Comparison of ENCODE assay signal across 22 cellular contexts in genomic region chr11:134781335-134781970, GRCh38.
"Had no signal": no experiment of that assay in that cellular context is flagged by ENCODE, and none has a peak within 500 bp of the region (broad histone marks: within the 10 kb centered on the region; RNA-seq: fewer than 3 reads in every experiment).

No MANE protein-coding gene starts in this region.

- DNase-seq: activated CD4-positive, alpha-beta T cell treated with anti-CD3 and anti-CD28 coated beads for 48 hours; activated CD4-positive, alpha-beta T cell treated with anti-CD3 and anti-CD28 coated beads, Interleukin-2, amount 50 U/mL, for 48 hours; activated CD4-positive, CD25-positive, alpha-beta regulatory T cell treated with anti-CD3 and anti-CD28 coated beads, Interleukin-2, amount 50 U/mL, for 72 hours; activated CD8-positive, alpha-beta memory T cell treated with anti-CD3 and anti-CD28 coated beads, Interleukin-2, amount 10 ng/mL, durations not matched to agents 7 days and 5 days; activated effector memory CD4-positive, alpha-beta T cell treated with Interleukin-2 at 50 U/mL for 16 hours; activated naive CD4-positive, alpha-beta T cell; activated T-cell treated with anti-CD3 and anti-CD28 coated beads, Interleukin-2, amount 50 U/mL, for 24 hours; aorta; MM.1S; NCI-H1105; NCI-H1436; NCI-H187; NCI-H2081 treated with DMSO at 0.1 percent for 48 hours; NCI-H226; NCI-H526 treated with DMSO at 0.1 percent for 48 hours; NCI-H82; SIG-M5; T-helper 17 cell; T-helper 9 cell had no signal

- H3K9me3 Mint-ChIP-seq: activated naive CD4-positive, alpha-beta T cell treated with anti-CD3 and anti-CD28 coated beads, Interleukin-2, amount 50 U/mL, for 24 hours; activated T-cell treated with anti-CD3 and anti-CD28 coated beads, Interleukin-2, amount 50 U/mL, for 24 hours; activated T-helper 1 cell treated with anti-CD3 and anti-CD28 coated beads, Interleukin-12 subunit alpha, Interleukin-12 subunit beta, Interleukin-2, Interleukin-4 antibody, amounts not matched to agents 30 ng/mL and 10 ng/mL and 1 ng/mL, durations not matched to agents 14 hours and 24 hours and 36 hours had no signal

- H3K36me3 Mint-ChIP-seq: activated CD8-positive, alpha-beta memory T cell treated with anti-CD3 and anti-CD28 coated beads, Interleukin-2, amount 10 ng/mL, durations not matched to agents 7 days and 5 days; activated naive CD4-positive, alpha-beta T cell treated with anti-CD3 and anti-CD28 coated beads, Interleukin-2, amount 50 U/mL, for 24 hours; WTC11 had no signal

- H3K4me3 Mint-ChIP-seq: activated CD8-positive, alpha-beta memory T cell treated with anti-CD3 and anti-CD28 coated beads, Interleukin-2, amount 10 ng/mL, durations not matched to agents 7 days and 5 days; activated naive CD4-positive, alpha-beta T cell treated with anti-CD3 and anti-CD28 coated beads, Interleukin-2, amount 50 U/mL, for 24 hours; activated T-cell treated with anti-CD3 and anti-CD28 coated beads, Interleukin-2, amount 50 U/mL, for 24 hours; activated T-helper 1 cell treated with anti-CD3 and anti-CD28 coated beads, Interleukin-12 subunit alpha, Interleukin-12 subunit beta, Interleukin-2, Interleukin-4 antibody, amounts not matched to agents 30 ng/mL and 10 ng/mL and 1 ng/mL, durations not matched to agents 14 hours and 24 hours and 36 hours; T-helper 17 cell; WTC11 had no signal

- H3K4me1 Mint-ChIP-seq: activated CD8-positive, alpha-beta memory T cell treated with anti-CD3 and anti-CD28 coated beads, Interleukin-2, amount 10 ng/mL, durations not matched to agents 7 days and 5 days; activated naive CD4-positive, alpha-beta T cell treated with anti-CD3 and anti-CD28 coated beads, Interleukin-2, amount 50 U/mL, for 24 hours; T-helper 17 cell; WTC11 had no signal

- ATAC-seq: activated CD8-positive, alpha-beta memory T cell treated with anti-CD3 and anti-CD28 coated beads, Interleukin-2, amount 10 ng/mL, durations not matched to agents 7 days and 5 days; T-helper 17 cell; WTC11 had no signal

- H3K27ac Mint-ChIP-seq: activated CD8-positive, alpha-beta memory T cell treated with anti-CD3 and anti-CD28 coated beads, Interleukin-2, amount 10 ng/mL, durations not matched to agents 7 days and 5 days; activated naive CD4-positive, alpha-beta T cell treated with anti-CD3 and anti-CD28 coated beads, Interleukin-2, amount 50 U/mL, for 24 hours; activated T-cell treated with anti-CD3 and anti-CD28 coated beads, Interleukin-2, amount 50 U/mL, for 24 hours; activated T-helper 1 cell treated with anti-CD3 and anti-CD28 coated beads, Interleukin-12 subunit alpha, Interleukin-12 subunit beta, Interleukin-2, Interleukin-4 antibody, amounts not matched to agents 30 ng/mL and 10 ng/mL and 1 ng/mL, durations not matched to agents 14 hours and 24 hours and 36 hours; T-helper 17 cell; WTC11 had no signal
